In genomic region chr18:78652001-78652545, GRCh38 we compare ENCODE assay signal across 21 cellular contexts.
"Had no signal": no experiment of that assay in that cellular context is flagged by ENCODE, and none has a peak within 500 bp of the region (broad histone marks: within the 10 kb centered on the region; RNA-seq: fewer than 3 reads in every experiment).

No MANE protein-coding gene starts in this region.

- ATAC-seq: effector memory CD8-positive, alpha-beta T cell; left ventricle myocardium superior; lower lobe of right lung; mucosa of descending colon; psoas muscle; right cardiac atrium had no signal

- DNase-seq: cerebellar nuclear complex; cortex of kidney; effector memory CD8-positive, alpha-beta T cell; hypothalamus; left ventricle myocardium superior; lower lobe of right lung; mucosa of descending colon; naive B cell; psoas muscle; right cardiac atrium; sigmoid colon; stimulated activated CD4-positive, alpha-beta T cell treated with anti-CD3 and anti-CD28 coated beads, Interleukin-15, amount 100 ng/mL, for 24 hours; stimulated activated CD4-positive, alpha-beta T cell treated with anti-CD3 and anti-CD28 coated beads, Interleukin-2, amount 100 ng/mL, for 48 hours; stimulated activated naive CD4-positive, alpha-beta T cell; stimulated activated naive CD8-positive, alpha-beta T cell treated with anti-CD3 and anti-CD28 coated beads, Interleukin-15, amount 100 ng/mL, for 72 hours; transverse colon; upper lobe of right lung; uterus had no signal

- H3K9ac ChIP-seq: parathyroid adenoma had no signal

- H3K36me3 ChIP-seq: lower lobe of right lung, neutrophil, sigmoid colon, suprapubic skin, transverse colon, upper lobe of right lung, uterus had no signal

- H3K9me3 ChIP-seq: lower lobe of right lung, neutrophil, upper lobe of right lung, uterus had no signal

- H3K4me3 Mint-ChIP-seq: effector memory CD8-positive, alpha-beta T cell; stimulated activated naive CD8-positive, alpha-beta T cell treated with anti-CD3 and anti-CD28 coated beads, Interleukin-15, amount 100 ng/mL, for 72 hours had no signal

- H3K36me3 Mint-ChIP-seq: naive B cell had no signal

- H3K27ac Mint-ChIP-seq: naive B cell had no signal

- H3K27me3 Mint-ChIP-seq: naive B cell; stimulated activated naive CD8-positive, alpha-beta T cell treated with anti-CD3 and anti-CD28 coated beads, Interleukin-15, amount 100 ng/mL, for 72 hours had no signal

- H3K4me3 ChIP-seq: lower lobe of right lung, mucosa of descending colon, psoas muscle, sigmoid colon, suprapubic skin, transverse colon, upper lobe of right lung, uterus had no signal

- H3K4me1 ChIP-seq: lower lobe of right lung, parathyroid adenoma, psoas muscle, sigmoid colon, suprapubic skin, transverse colon, upper lobe of right lung, uterus had no signal

- H3K4me1 Mint-ChIP-seq: naive B cell; stimulated activated naive CD8-positive, alpha-beta T cell treated with anti-CD3 and anti-CD28 coated beads, Interleukin-15, amount 100 ng/mL, for 72 hours had no signal

- H3K27me3 ChIP-seq: neutrophil, sigmoid colon, suprapubic skin, transverse colon, upper lobe of right lung, uterus had no signal
